ENCODE assay signal across 8 cellular contexts in genomic region chr5:140131967-140132409, GRCh38. TPM values are rescaled to one million over a fixed set of nuclear protein-coding genes. Genes with fewer than 3 reads are reported as not detected.
DNase-seq lines count a peak whose midpoint lies in the region; ATAC-seq and TF ChIP-seq lines count a peak whose summit lies in the region.

No MANE protein-coding gene starts in this region.

- DNase-seq in DMS53 (lab: John Stamatoyannopoulos, UW), result peak; percentile 57
- peak; percentile 55 to 57 for DNase-seq in Kasumi-1 (lab: John Stamatoyannopoulos, UW)
- DNase-seq in adipocyte (ENCODE audit: low read depth), result peak; percentile 69
- DNase-seq in mucosa of descending colon, result no peak
- no peak for DNase-seq in NCI-H345 treated with DMSO at 0.1 percent for 48 hours (lab: John Stamatoyannopoulos, UW; ENCODE audit: unreplicated experiment)

- H3K9ac ChIP-seq in adipocyte (ENCODE audit: low read length), result no peak overlapping the region

- H3K4me3 ChIP-seq in adipocyte (ENCODE audit: low read length), result no peak overlapping the region
- H3K4me3 ChIP-seq in mucosa of descending colon, result no peak overlapping the region

- H3K9me3 ChIP-seq in adipocyte (ENCODE audit: control insufficient read depth, low read length) (no peaks in the 10 kb centered on the region), mucosa of descending colon (no peaks in the 10 kb centered on the region)

- ATAC-seq in mucosa of descending colon (peak; percentile 57), GM19395 (IDR thresholded peaks at IDR 0.05; ENCODE audit: unreplicated experiment) (no peak), GM21390 (IDR thresholded peaks at IDR 0.05; ENCODE audit: unreplicated experiment) (no peak), HG03469 (IDR thresholded peaks at IDR 0.05; ENCODE audit: unreplicated experiment) (no peak)

- intact Hi-C loops in mucosa of descending colon (cut with DNase I, micrococcal nuclease), result no loop called here

- TF ChIP-seq CTCF in mucosa of descending colon (IDR thresholded peaks at IDR 0.05), result no peak

- H3K27me3 ChIP-seq in adipocyte (replicated peaks; ENCODE audit: control insufficient read depth, insufficient read depth, low read length), result no peaks in the 10 kb centered on the region

- H3K4me1 ChIP-seq in adipocyte (ENCODE audit: control insufficient read depth, insufficient read depth, low read length) (peaks cover 11% of the 10 kb centered on the region), mucosa of descending colon (ENCODE audit: low read depth) (no peaks in the 10 kb centered on the region)

- H3K36me3 ChIP-seq in adipocyte (ENCODE audit: control insufficient read depth, insufficient read depth, low read length, severe bottlenecking) (no peaks in the 10 kb centered on the region), mucosa of descending colon (ENCODE audit: low read depth) (no peaks in the 10 kb centered on the region)

RNA-seq across cellular contexts. Expression of gene IGIP, which starts 6.3 kb away (rescaled TPM):
- total RNA-seq in mucosa of descending colon, result 10 to 100 TPM in 1 of 3 donors, 1 to 10 TPM in 2; 8.1 to 25.1 (median 9.8) TPM

RNA-seq across cellular contexts. Expression of gene PURA, which starts 18.1 kb away (rescaled TPM):
- 10 to 100 TPM; 17.3 to 49.4 (median 18.4) TPM for total RNA-seq in mucosa of descending colon

RNA-seq across cellular contexts. Expression of gene CYSTM1, which starts 43.0 kb away (rescaled TPM):
- total RNA-seq in mucosa of descending colon, result 100 to 1,000 TPM in 2 of 3 donors, 10 to 100 TPM in 1; 76.3 to 175 (median 136) TPM

Comparison
In these comparisons a context has a peak if more than half of its experiments do, and no peak if none do; other contexts are left out.
1. DNase-seq: peak in DMS53 (single experiment), Kasumi-1 (2 of 2) and adipocyte (single experiment); none in mucosa of descending colon (0 of 3) and NCI-H345 treated with DMSO at 0.1 percent for 48 hours (single experiment).